In genomic region chr1:33140153-33141149, GRCh38 we compare ENCODE assay signal across 12 cellular contexts. TPM values are rescaled to one million over a fixed set of nuclear protein-coding genes. Genes with fewer than 3 reads are reported as not detected.
DNase-seq lines count a peak whose midpoint lies in the region; TF ChIP-seq lines count a peak whose summit lies in the region.
"Had no signal": no experiment of that assay in that cellular context is flagged by ENCODE, and none has a peak within 500 bp of the region (broad histone marks: within the 10 kb centered on the region; RNA-seq: fewer than 3 reads in every experiment).

No MANE protein-coding gene starts in this region.

- H3K36me3 Mint-ChIP-seq in CD4-positive, alpha-beta memory T cell: peaks cover 0 to 20% of the 10 kb centered on the region in 2 donors
- no peaks in the 10 kb centered on the region for H3K36me3 Mint-ChIP-seq in glutamatergic neuron (ENCODE audit: unreplicated experiment)
- no peaks in the 10 kb centered on the region for H3K36me3 Mint-ChIP-seq in activated CD4-positive, alpha-beta memory T cell treated with anti-CD3 and anti-CD28 coated beads for 36 hours

- H3K27me3 Mint-ChIP-seq in CD4-positive, alpha-beta memory T cell: no peaks in the 10 kb centered on the region
- peaks cover 4% of the 10 kb centered on the region for H3K27me3 Mint-ChIP-seq in glutamatergic neuron (ENCODE audit: unreplicated experiment)
- no peaks in the 10 kb centered on the region for H3K27me3 Mint-ChIP-seq in activated CD4-positive, alpha-beta memory T cell treated with anti-CD3 and anti-CD28 coated beads for 36 hours

- H3K36me3 ChIP-seq in CD4-positive, alpha-beta memory T cell (ENCODE audit: insufficient read depth, low read length): peaks cover 8% of the 10 kb centered on the region
- H3K36me3 ChIP-seq in MM.1S (replicated peaks; ENCODE audit: insufficient read depth, low read length): no peaks in the 10 kb centered on the region
- H3K36me3 ChIP-seq: pancreas had no signal

- no peaks in the 10 kb centered on the region for H3K4me1 ChIP-seq in CD4-positive, alpha-beta memory T cell (ENCODE audit: insufficient read depth, low read length)
- no peaks in the 10 kb centered on the region for H3K4me1 ChIP-seq in MM.1S (ENCODE audit: low read length)
- H3K4me1 ChIP-seq: pancreas had no signal

- peaks cover 9 to 15% (median 12%) of the 10 kb centered on the region in 4 donors for H3K4me1 Mint-ChIP-seq in CD4-positive, alpha-beta memory T cell
- peaks cover 44% of the 10 kb centered on the region for H3K4me1 Mint-ChIP-seq in glutamatergic neuron (ENCODE audit: low read depth, unreplicated experiment)
- H3K4me1 Mint-ChIP-seq in activated CD4-positive, alpha-beta memory T cell treated with anti-CD3 and anti-CD28 coated beads for 36 hours (ENCODE audit: low read depth): peaks cover 4% of the 10 kb centered on the region

- H3K9me3 ChIP-seq in CD4-positive, alpha-beta memory T cell (ENCODE audit: control insufficient read depth in 1 of 2, low read length in 2 of 2): no peaks in the 10 kb centered on the region
- no peaks in the 10 kb centered on the region for H3K9me3 ChIP-seq in MM.1S (replicated peaks; ENCODE audit: insufficient read depth, low read length)
- H3K9me3 ChIP-seq: pancreas had no signal

- CTCF ChIA-PET in CD4-positive, alpha-beta memory T cell (lab: Charles Lee; ENCODE audit: partially characterized antibody): interaction anchor here (1.5 kb wide), 1 partner anchor 13 kb away, joined by 4 read pairs; no protein-coding TSS in a partner anchor
- CTCF ChIA-PET in activated CD4-positive, alpha-beta memory T cell treated with anti-CD3 and anti-CD28 coated beads for 36 hours (lab: Charles Lee): interaction anchor here (0.7 kb wide), 1 partner anchor 13 kb away, joined by 3 read pairs; no protein-coding TSS in a partner anchor

- no peaks in the 10 kb centered on the region for H3K27me3 ChIP-seq in CD4-positive, alpha-beta memory T cell (ENCODE audit: insufficient read depth, low read length)
- H3K27me3 ChIP-seq in MM.1S (replicated peaks; ENCODE audit: insufficient read depth, low read length): no peaks in the 10 kb centered on the region
- H3K27me3 ChIP-seq: pancreas had no signal

- H3K4me2 ChIP-seq in MM.1S (ENCODE audit: low read depth, low read length): no peak overlapping the region

- H4K20me1 ChIP-seq in MM.1S (ENCODE audit: insufficient read depth, low read length): no peaks in the 10 kb centered on the region

- peak overlapping the region in 4 of 7 donors; percentile 54 to 90 (median 64) for H3K27ac Mint-ChIP-seq in CD4-positive, alpha-beta memory T cell
- H3K27ac Mint-ChIP-seq in glutamatergic neuron (ENCODE audit: unreplicated experiment): peak overlapping the region; percentile 70
- H3K27ac Mint-ChIP-seq in activated CD4-positive, alpha-beta memory T cell treated with anti-CD3 and anti-CD28 coated beads for 36 hours: no peak overlapping the region

- H3K79me2 ChIP-seq in MM.1S (ENCODE audit: low read length): no peaks in the 10 kb centered on the region

- H3K27ac ChIP-seq in CD4-positive, alpha-beta memory T cell (ENCODE audit: low read depth, low read length): no peak overlapping the region
- no peak overlapping the region for H3K27ac ChIP-seq in VCaP
- no peak overlapping the region for H3K27ac ChIP-seq in MM.1S (ENCODE audit: low read length)
- H3K27ac ChIP-seq: pancreas had no signal

- H3K9me2 ChIP-seq in MM.1S (replicated peaks; ENCODE audit: insufficient read depth, low read length): no peaks in the 10 kb centered on the region

- POLR2A ChIA-PET in CD4-positive, alpha-beta memory T cell (lab: Charles Lee; ENCODE audit: partially characterized antibody): interaction anchor here (2.4 kb wide), 1 partner anchor 13 kb away, joined by 13 read pairs; no protein-coding TSS in a partner anchor
- POLR2A ChIA-PET in activated CD4-positive, alpha-beta memory T cell treated with anti-CD3 and anti-CD28 coated beads for 36 hours (lab: Charles Lee): interaction anchor here (1.0 kb wide), 1 partner anchor 14 kb away, joined by 5 read pairs; no protein-coding TSS in a partner anchor

- H3K4me3 Mint-ChIP-seq in CD4-positive, alpha-beta memory T cell: no peak overlapping the region
- peak overlapping the region; percentile 20 for H3K4me3 Mint-ChIP-seq in glutamatergic neuron (ENCODE audit: unreplicated experiment)
- no peak overlapping the region for H3K4me3 Mint-ChIP-seq in activated CD4-positive, alpha-beta memory T cell treated with anti-CD3 and anti-CD28 coated beads for 36 hours

- no peak overlapping the region for H3K9ac ChIP-seq in MM.1S (ENCODE audit: low read length)

- intact Hi-C loops in CD4-positive, alpha-beta memory T cell (cut with micrococcal nuclease): no loop called here
- intact Hi-C loops in activated CD4-positive, alpha-beta memory T cell treated with anti-CD3 and anti-CD28 coated beads for 36 hours (cut with micrococcal nuclease): no loop called here

- H3F3A ChIP-seq in MM.1S (ENCODE audit: insufficient read depth, low read length): no peaks in the 10 kb centered on the region

- no peak overlapping the region for H2AFZ ChIP-seq in MM.1S (ENCODE audit: low read length)

- no peaks in the 10 kb centered on the region for H3K9me3 Mint-ChIP-seq in CD4-positive, alpha-beta memory T cell
- H3K9me3 Mint-ChIP-seq in glutamatergic neuron (ENCODE audit: unreplicated experiment): peaks cover 2% of the 10 kb centered on the region
- no peaks in the 10 kb centered on the region for H3K9me3 Mint-ChIP-seq in activated CD4-positive, alpha-beta memory T cell treated with anti-CD3 and anti-CD28 coated beads for 36 hours

- TF ChIP-seq CTCF in VCaP (conservative IDR thresholded peaks at IDR 0.05): 0 out of 2 replicates have a peak, but pooled peaks have one; percentile 12
- no peak for TF ChIP-seq CTCF in glutamatergic neuron (IDR thresholded peaks at IDR 0.05; ENCODE audit: partially characterized antibody, unreplicated experiment)
- no peak for TF ChIP-seq CTCF in MM.1S (IDR thresholded peaks at IDR 0.05; ENCODE audit: low read length)

- H3K4me3 ChIP-seq in CD4-positive, alpha-beta memory T cell (ENCODE audit: low read length in 2 of 2): no peak overlapping the region
- no peak overlapping the region for H3K4me3 ChIP-seq in MM.1S (ENCODE audit: low read length)
- H3K4me3 ChIP-seq: pancreas had no signal

- no peak for DNase-seq in CD4-positive, alpha-beta memory T cell
- DNase-seq in HT1080 (ENCODE audit: low read depth): peak; percentile 37
- no peak for DNase-seq in glutamatergic neuron
- DNase-seq in NCI-H774 (lab: John Stamatoyannopoulos, UW): no peak
- no peak for DNase-seq in activated CD4-positive, alpha-beta memory T cell treated with anti-CD3 and anti-CD28 coated beads for 36 hours
- no peak for DNase-seq in DMS153 treated with DMSO at 0.1 percent for 48 hours (lab: John Stamatoyannopoulos, UW; ENCODE audit: unreplicated experiment)
- no peak for DNase-seq in MM.1S
- DNase-seq: DMS79; effector CD8-positive, alpha-beta T cell; NCI-H510A; pancreas had no signal

RNA-seq across cellular contexts. Expression of gene TRIM62, which starts 41.4 kb away (rescaled TPM):
- total RNA-seq in CD4-positive, alpha-beta memory T cell: 10 to 100 TPM; 20.0 to 26.2 TPM
- polyA plus RNA-seq in CD4-positive, alpha-beta memory T cell: 1 to 10 TPM; 7.2 to 7.6 TPM
- 1.5 and 2.7 TPM in 2 replicates for total RNA-seq in HT1080 (2014; rRNA removed; shearing (Covaris generic))
- polyA plus RNA-seq in HT1080 (2015; cell fraction: cytosol; rRNA removed): 4.6 and 5.3 TPM in 2 replicates
- polyA plus RNA-seq in HT1080 (2015; cell fraction: nucleus; rRNA removed): 8.1 and 12.1 TPM in 2 replicates
- 95.7 TPM for total RNA-seq in glutamatergic neuron (ENCODE audit: unreplicated experiment)
- 1 to 10 TPM; 3.6 to 3.9 TPM for total RNA-seq in activated CD4-positive, alpha-beta memory T cell treated with anti-CD3 and anti-CD28 coated beads for 36 hours

RNA-seq across cellular contexts. Expression of gene AZIN2, which starts 59.5 kb away (rescaled TPM):
- 1 to 10 TPM; 6.9 to 8.0 TPM for total RNA-seq in CD4-positive, alpha-beta memory T cell
- 1 to 10 TPM; 5.4 to 6.7 TPM for polyA plus RNA-seq in CD4-positive, alpha-beta memory T cell
- total RNA-seq in HT1080 (2014; rRNA removed; shearing (Covaris generic)): 2.3 and 5.5 TPM in 2 replicates
- 4.5 and 5.1 TPM in 2 replicates for polyA plus RNA-seq in HT1080 (2015; cell fraction: cytosol; rRNA removed)
- 10.2 and 17.3 TPM in 2 replicates for polyA plus RNA-seq in HT1080 (2015; cell fraction: nucleus; rRNA removed)
- 7.0 TPM for total RNA-seq in glutamatergic neuron (ENCODE audit: unreplicated experiment)
- total RNA-seq in activated CD4-positive, alpha-beta memory T cell treated with anti-CD3 and anti-CD28 coated beads for 36 hours: 1 to 10 TPM; 2.5 to 2.9 TPM
